Comparison of ENCODE assay signal across 17 cellular contexts in the genomic region with DNA sequence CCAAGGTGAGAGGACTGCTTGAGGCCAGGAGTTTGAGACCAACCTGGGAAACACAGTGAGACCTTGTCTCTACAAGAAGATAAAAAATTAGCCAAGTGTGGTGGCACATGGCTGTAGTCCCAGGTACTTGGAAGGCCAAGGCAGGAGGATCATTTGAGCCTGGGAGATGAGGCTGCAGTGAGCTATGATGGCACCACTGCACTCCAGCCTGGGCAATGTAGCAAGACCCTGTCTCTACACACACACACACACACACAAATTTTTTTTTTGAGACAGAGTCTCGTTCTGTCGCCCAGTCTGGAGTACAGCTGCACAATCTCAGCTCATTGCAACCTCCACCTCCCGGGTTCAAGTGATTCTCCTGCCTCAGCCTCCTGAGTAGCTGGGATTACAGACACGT. TPM values are rescaled to one million over a fixed set of nuclear protein-coding genes. Genes with fewer than 3 reads are reported as not detected.
"Had no signal": no experiment of that assay in that cellular context is flagged by ENCODE, and none has a peak within 500 bp of the region (broad histone marks: within the 10 kb centered on the region; RNA-seq: fewer than 3 reads in every experiment).

No MANE protein-coding gene starts in this region.

RNA-seq across cellular contexts. Expression of a gene that starts 30.4 kb away (rescaled TPM):
- total RNA-seq: naive thymus-derived CD4-positive, alpha-beta T cell; natural killer cell; neural crest cell; occipital lobe; osteoblast; ovary; pulmonary artery endothelial cell; right atrium auricular region; sciatic nerve; smooth muscle cell; spleen; suprapubic skin; transverse colon; upper lobe of right lung; urinary bladder; uterus had no signal
- polyA plus RNA-seq: naive thymus-derived CD4-positive, alpha-beta T cell; ovary; smooth muscle cell; spleen; thymus; urinary bladder had no signal
